11 cellular contexts compared by ENCODE assay signal in the genomic region with DNA sequence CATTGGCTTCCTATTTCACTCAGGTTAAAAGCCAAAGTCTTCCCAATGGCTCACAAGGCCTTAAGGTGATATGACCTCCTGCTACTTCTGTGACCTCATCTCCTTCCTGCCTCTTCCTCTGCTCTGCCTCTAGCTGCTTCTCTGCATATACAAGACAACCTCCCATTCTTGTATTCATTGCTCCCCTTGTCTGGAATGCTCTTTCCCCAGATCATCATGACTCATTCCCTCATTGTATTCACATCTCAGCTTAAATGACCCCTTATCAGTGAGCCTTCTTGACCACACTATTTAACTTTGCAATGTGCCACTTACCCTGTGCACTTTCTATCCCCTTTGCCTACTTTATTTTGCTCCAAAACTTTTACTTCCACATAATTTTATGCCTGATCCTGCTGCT.
DNase-seq lines count a peak whose midpoint lies in the region; ATAC-seq and TF ChIP-seq lines count a peak whose summit lies in the region.
"Had no signal": no experiment of that assay in that cellular context is flagged by ENCODE, and none has a peak within 500 bp of the region (broad histone marks: within the 10 kb centered on the region; RNA-seq: fewer than 3 reads in every experiment).

No MANE protein-coding gene starts in this region.

- no peak overlapping the region for H2AFZ ChIP-seq in mammary epithelial cell (ENCODE audit: low read depth, low read length)

- peaks cover 63 to 82% (median 81%) of the 10 kb centered on the region in 3 donors for H3K4me1 Mint-ChIP-seq in CD8-positive, alpha-beta memory T cell
- peaks cover 41% of the 10 kb centered on the region for H3K4me1 Mint-ChIP-seq in activated CD4-positive, alpha-beta T cell treated with anti-CD3 and anti-CD28 coated beads, Interleukin-2, amount 10 ng/mL, durations not matched to agents 7 days and 5 days
- H3K4me1 Mint-ChIP-seq in activated T-helper 2 cell treated with anti-CD3 and anti-CD28 coated beads, Interferon-gamma antibody, Interleukin-2, Interleukin-4, amounts not matched to agents 10 μg/mL and 5 μg/mL and 100 μg/mL, durations not matched to agents 14 hours and 24 hours and 36 hours (ENCODE audit: low read depth) = peaks cover 43% of the 10 kb centered on the region

- CTCF ChIA-PET in CD8-positive, alpha-beta memory T cell (lab: Charles Lee) = no interaction called here
- CTCF ChIA-PET in mammary epithelial cell (lab: Charles Lee; ENCODE audit: low non-redundant PET) = no interaction called here
- CTCF ChIA-PET in activated CD4-positive, alpha-beta T cell treated with anti-CD3 and anti-CD28 coated beads, Interleukin-2, amount 10 ng/mL, durations not matched to agents 7 days and 5 days (lab: Charles Lee) = no interaction called here

- POLR2A ChIA-PET in CD8-positive, alpha-beta memory T cell (lab: Charles Lee) = no interaction called here
- POLR2A ChIA-PET in activated CD4-positive, alpha-beta T cell treated with anti-CD3 and anti-CD28 coated beads, Interleukin-2, amount 10 ng/mL, durations not matched to agents 7 days and 5 days (lab: Charles Lee) = no interaction called here

- peak overlapping the region in 5 of 8 donors; percentile 9 to 42 (median 19) for H3K27ac Mint-ChIP-seq in CD8-positive, alpha-beta memory T cell
- no peak overlapping the region for H3K27ac Mint-ChIP-seq in activated CD4-positive, alpha-beta T cell treated with anti-CD3 and anti-CD28 coated beads, Interleukin-2, amount 10 ng/mL, durations not matched to agents 7 days and 5 days
- H3K27ac Mint-ChIP-seq in activated T-helper 2 cell treated with anti-CD3 and anti-CD28 coated beads, Interferon-gamma antibody, Interleukin-2, Interleukin-4, amounts not matched to agents 10 μg/mL and 5 μg/mL and 100 μg/mL, durations not matched to agents 14 hours and 24 hours and 36 hours = no peak overlapping the region
- H3K27ac Mint-ChIP-seq: activated CD8-positive, alpha-beta T cell treated with anti-CD3 and anti-CD28 coated beads for 36 hours had no signal

- no peak overlapping the region for H3K4me3 ChIP-seq in CD8-positive, alpha-beta memory T cell (ENCODE audit: low read length)
- H3K4me3 ChIP-seq in HUES6 (ENCODE audit: low read depth, low read length) (no peak overlapping the region), mammary epithelial cell (replicated peaks in 1 of 3; ENCODE audit: insufficient read depth in 1 of 3, low read depth in 2 of 3, low read length in 3 of 3) (no peak overlapping the region)

- in situ Hi-C loops in mammary epithelial cell (cut with MboI; ENCODE audit: low sequenced_read_pairs in 2 of 2) = no loop called here

- H3K4me1 ChIP-seq in CD8-positive, alpha-beta memory T cell (ENCODE audit: insufficient read depth, low read length) = peaks cover 27% of the 10 kb centered on the region
- H3K4me1 ChIP-seq in HUES6 (ENCODE audit: control insufficient read depth, insufficient read depth, low read length) (peaks cover 23% of the 10 kb centered on the region), mammary epithelial cell (ENCODE audit: insufficient read depth, low read length) (peaks cover 14% of the 10 kb centered on the region)

- H3K4me2 ChIP-seq in mammary epithelial cell (ENCODE audit: insufficient read depth, low read depth, low read length) = no peak overlapping the region

- H3K9me3 Mint-ChIP-seq in CD8-positive, alpha-beta memory T cell = peaks cover 0 to 2% (median under 1%) of the 10 kb centered on the region in 5 donors
- peaks cover 17% of the 10 kb centered on the region for H3K9me3 Mint-ChIP-seq in activated CD4-positive, alpha-beta T cell treated with anti-CD3 and anti-CD28 coated beads, Interleukin-2, amount 10 ng/mL, durations not matched to agents 7 days and 5 days
- H3K9me3 Mint-ChIP-seq in activated T-helper 2 cell treated with anti-CD3 and anti-CD28 coated beads, Interferon-gamma antibody, Interleukin-2, Interleukin-4, amounts not matched to agents 10 μg/mL and 5 μg/mL and 100 μg/mL, durations not matched to agents 14 hours and 24 hours and 36 hours = peaks cover 17% of the 10 kb centered on the region

- intact Hi-C loops in mammary epithelial cell (cut with micrococcal nuclease) = no loop called here
- intact Hi-C loops in activated T-helper 2 cell treated with anti-CD3 and anti-CD28 coated beads, Interferon-gamma antibody, Interleukin-2, Interleukin-4, amounts not matched to agents 10 μg/mL and 5 μg/mL and 100 μg/mL, durations not matched to agents 14 hours and 24 hours and 36 hours (cut with micrococcal nuclease) = no loop called here

- H3K9ac ChIP-seq in HUES6 (ENCODE audit: low read length) = no peak overlapping the region
- no peak overlapping the region for H3K9ac ChIP-seq in mammary epithelial cell (ENCODE audit: insufficient read depth, low read length)

- peaks cover 35 to 49% (median 35%) of the 10 kb centered on the region in 3 donors for H3K36me3 Mint-ChIP-seq in CD8-positive, alpha-beta memory T cell
- peaks cover 54% of the 10 kb centered on the region for H3K36me3 Mint-ChIP-seq in activated CD4-positive, alpha-beta T cell treated with anti-CD3 and anti-CD28 coated beads, Interleukin-2, amount 10 ng/mL, durations not matched to agents 7 days and 5 days (ENCODE audit: low read depth)
- H3K36me3 Mint-ChIP-seq in activated T-helper 2 cell treated with anti-CD3 and anti-CD28 coated beads, Interferon-gamma antibody, Interleukin-2, Interleukin-4, amounts not matched to agents 10 μg/mL and 5 μg/mL and 100 μg/mL, durations not matched to agents 14 hours and 24 hours and 36 hours (ENCODE audit: low read depth) = peaks cover 72% of the 10 kb centered on the region

- no TSS peak for BruUV-seq in mammary epithelial cell (replicated peaks; lab: Mats Ljungman, UMichigan)

- H3K27me3 ChIP-seq in CD8-positive, alpha-beta memory T cell (ENCODE audit: insufficient read depth, low read length, poor library complexity, severe bottlenecking) = no peaks in the 10 kb centered on the region
- no peaks in the 10 kb centered on the region for H3K27me3 ChIP-seq in HUES6 (ENCODE audit: control insufficient read depth, insufficient read depth, low read length)
- H3K27me3 ChIP-seq in mammary epithelial cell (ENCODE audit: insufficient read depth, low read length) = no peaks in the 10 kb centered on the region

- no peak overlapping the region for H3K27ac ChIP-seq in CD8-positive, alpha-beta memory T cell (ENCODE audit: low read depth, low read length)
- H3K27ac ChIP-seq in HUES6 (ENCODE audit: low read depth, low read length) (peak overlapping the region; percentile 59; the same call in 1 of the 2 replicates), mammary epithelial cell (ENCODE audit: insufficient read depth, low read depth, low read length) (peak overlapping the region; percentile 15)

- H3K9me3 ChIP-seq in CD8-positive, alpha-beta memory T cell (ENCODE audit: low read length) = no peaks in the 10 kb centered on the region
- H3K9me3 ChIP-seq in HUES6 (ENCODE audit: control insufficient read depth, insufficient read depth, low read depth, low read length) (peaks cover 6% of the 10 kb centered on the region), mammary epithelial cell (replicated peaks; ENCODE audit: insufficient read depth, low read length) (no peaks in the 10 kb centered on the region)

- no peaks in the 10 kb centered on the region for H3K27me3 Mint-ChIP-seq in CD8-positive, alpha-beta memory T cell
- H3K27me3 Mint-ChIP-seq in activated CD4-positive, alpha-beta T cell treated with anti-CD3 and anti-CD28 coated beads, Interleukin-2, amount 10 ng/mL, durations not matched to agents 7 days and 5 days = no peaks in the 10 kb centered on the region
- H3K27me3 Mint-ChIP-seq in activated T-helper 2 cell treated with anti-CD3 and anti-CD28 coated beads, Interferon-gamma antibody, Interleukin-2, Interleukin-4, amounts not matched to agents 10 μg/mL and 5 μg/mL and 100 μg/mL, durations not matched to agents 14 hours and 24 hours and 36 hours (ENCODE audit: low read depth) = no peaks in the 10 kb centered on the region
- H3K27me3 Mint-ChIP-seq: activated CD8-positive, alpha-beta T cell treated with anti-CD3 and anti-CD28 coated beads for 36 hours had no signal

- peak overlapping the region in 1 of 7 donors; percentile 6 for H3K4me3 Mint-ChIP-seq in CD8-positive, alpha-beta memory T cell
- no peak overlapping the region for H3K4me3 Mint-ChIP-seq in activated CD4-positive, alpha-beta T cell treated with anti-CD3 and anti-CD28 coated beads, Interleukin-2, amount 10 ng/mL, durations not matched to agents 7 days and 5 days
- H3K4me3 Mint-ChIP-seq in activated T-helper 2 cell treated with anti-CD3 and anti-CD28 coated beads, Interferon-gamma antibody, Interleukin-2, Interleukin-4, amounts not matched to agents 10 μg/mL and 5 μg/mL and 100 μg/mL, durations not matched to agents 14 hours and 24 hours and 36 hours (ENCODE audit: low read depth) = no peak overlapping the region
- H3K4me3 Mint-ChIP-seq: activated CD8-positive, alpha-beta T cell treated with anti-CD3 and anti-CD28 coated beads for 36 hours had no signal

- peaks cover 19% of the 10 kb centered on the region for H3K36me3 ChIP-seq in CD8-positive, alpha-beta memory T cell (ENCODE audit: insufficient read depth, low read length)
- H3K36me3 ChIP-seq in HUES6 (ENCODE audit: control insufficient read depth, insufficient read depth, low read length) (peaks cover 35% of the 10 kb centered on the region), mammary epithelial cell (ENCODE audit: insufficient read depth, low read length) (peaks cover 5% of the 10 kb centered on the region)

- no peak for TF ChIP-seq CTCF in mammary epithelial cell (conservative IDR thresholded peaks at IDR 0.05 in 1 of 2, IDR thresholded peaks at IDR 0.05 in 1 of 2; ENCODE audit: extremely low read depth in 1 of 2, insufficient read depth in 1 of 2, low read depth in 1 of 2, low read length in 2 of 2)

- no peak for DNase-seq in CD8-positive, alpha-beta memory T cell
- peak; percentile 67 for DNase-seq in mammary epithelial cell
- DNase-seq in kidney glomerular epithelial cell (lab: John Stamatoyannopoulos, UW) = peak; percentile 73
- DNase-seq in activated CD4-positive, alpha-beta T cell treated with anti-CD3 and anti-CD28 coated beads, Interleukin-2, amount 10 ng/mL, durations not matched to agents 7 days and 5 days = no peak
- DNase-seq in activated T-helper 2 cell treated with anti-CD3 and anti-CD28 coated beads, Interferon-gamma antibody, Interleukin-2, Interleukin-4, amounts not matched to agents 10 μg/mL and 5 μg/mL and 100 μg/mL, durations not matched to agents 14 hours and 24 hours and 36 hours (ENCODE audit: low spot score) = no peak
- no peak for DNase-seq in NCI-H1092 treated with DMSO at 0.1 percent for 48 hours (lab: John Stamatoyannopoulos, UW)
- DNase-seq: activated CD8-positive, alpha-beta T cell treated with anti-CD3 and anti-CD28 coated beads for 36 hours; cerebellar nuclear complex; kidney had no signal

- dilution Hi-C loops in mammary epithelial cell (cut with HindIII; ENCODE audit: low sequenced_read_pairs) = no loop called here

- no peak for ATAC-seq in HG02840 (IDR thresholded peaks at IDR 0.05; ENCODE audit: low FRiP score, unreplicated experiment)
- ATAC-seq: activated CD8-positive, alpha-beta T cell treated with anti-CD3 and anti-CD28 coated beads for 36 hours had no signal

- peaks cover 72% of the 10 kb centered on the region for H3K79me2 ChIP-seq in mammary epithelial cell (ENCODE audit: insufficient read depth, low read length)

- no peaks in the 10 kb centered on the region for H4K20me1 ChIP-seq in mammary epithelial cell (ENCODE audit: insufficient read depth, low read length)

Comparison
In these comparisons a context has a peak if more than half of its experiments do, and no peak if none do; other contexts are left out.
1. DNase-seq: peak in mammary epithelial cell (single experiment) and kidney glomerular epithelial cell (single experiment); none in CD8-positive, alpha-beta memory T cell (0 of 5), activated CD4-positive, alpha-beta T cell treated with anti-CD3 and anti-CD28 coated beads, Interleukin-2, amount 10 ng/mL, durations not matched to agents 7 days and 5 days (single experiment), activated T-helper 2 cell treated with anti-CD3 and anti-CD28 coated beads, Interferon-gamma antibody, Interleukin-2, Interleukin-4, amounts not matched to agents 10 μg/mL and 5 μg/mL and 100 μg/mL, durations not matched to agents 14 hours and 24 hours and 36 hours (single experiment) and NCI-H1092 treated with DMSO at 0.1 percent for 48 hours (single experiment).
2. H3K27ac Mint-ChIP-seq: peak in CD8-positive, alpha-beta memory T cell (5 of 8); none in activated CD4-positive, alpha-beta T cell treated with anti-CD3 and anti-CD28 coated beads, Interleukin-2, amount 10 ng/mL, durations not matched to agents 7 days and 5 days (single experiment) and activated T-helper 2 cell treated with anti-CD3 and anti-CD28 coated beads, Interferon-gamma antibody, Interleukin-2, Interleukin-4, amounts not matched to agents 10 μg/mL and 5 μg/mL and 100 μg/mL, durations not matched to agents 14 hours and 24 hours and 36 hours (single experiment).